Comparison of ENCODE assay signal across 24 cellular contexts in genomic region chr10:12589271-12589670, GRCh38.
DNase-seq lines count a peak whose midpoint lies in the region; ATAC-seq and TF ChIP-seq lines count a peak whose summit lies in the region.
"Had no signal": no experiment of that assay in that cellular context is flagged by ENCODE, and none has a peak within 500 bp of the region (broad histone marks: within the 10 kb centered on the region; RNA-seq: fewer than 3 reads in every experiment).

No MANE protein-coding gene starts in this region.

- DNase-seq in activated naive CD4-positive, alpha-beta T cell treated with anti-CD3 and anti-CD28 coated beads, Interleukin-2, amount 10 ng/mL, durations not matched to agents 7 days and 5 days: no peak
- DNase-seq in activated naive CD4-positive, alpha-beta T cell (lab: John Stamatoyannopoulos, UW): no peak
- DNase-seq in T-helper 17 cell: no peak
- no peak for DNase-seq in mucosa of descending colon
- no peak for DNase-seq in putamen (ENCODE audit: low spot score)
- no peak for DNase-seq in activated CD4-positive, alpha-beta T cell treated with anti-CD3 and anti-CD28 coated beads, Interleukin-2, amount 50 U/mL, for 1 hour
- DNase-seq: activated CD4-positive, CD25-positive, alpha-beta regulatory T cell; activated CD8-positive, alpha-beta memory T cell treated with anti-CD3 and anti-CD28 coated beads for 24 hours; activated T-cell treated with anti-CD3 and anti-CD28 coated beads, Interleukin-2, amount 50 U/mL, for 48 hours; DMS 273 treated with DMSO at 0.1 percent for 48 hours; gastrocnemius medialis; GM23248; islet precursor cell; NCI-H1048; NCI-H1930; NCI-H2227 treated with DMSO at 0.1 percent for 48 hours; occipital lobe; Peyer's patch; stimulated activated CD4-positive, alpha-beta T cell treated with anti-CD3 and anti-CD28 coated beads, Interleukin-12 subunit alpha, Interleukin-12 subunit beta, amount 100 ng/mL, for 4 hours; uterus had no signal

- no peaks in the 10 kb centered on the region for H3K27me3 ChIP-seq in thymus (ENCODE audit: control insufficient read depth, insufficient read depth)
- H3K27me3 ChIP-seq: ascending aorta, gastrocnemius medialis, Peyer's patch, uterus had no signal

- ATAC-seq in GM21447 (IDR thresholded peaks at IDR 0.05; ENCODE audit: unreplicated experiment): peak; percentile 46
- ATAC-seq in T-helper 17 cell: no peak
- ATAC-seq in mucosa of descending colon: no peak
- ATAC-seq: gastrocnemius medialis had no signal

- TF ChIP-seq CTCF in mucosa of descending colon (IDR thresholded peaks at IDR 0.05): no peak

- peaks cover 10% of the 10 kb centered on the region for H3K36me3 Mint-ChIP-seq in activated naive CD4-positive, alpha-beta T cell treated with anti-CD3 and anti-CD28 coated beads, Interleukin-2, amount 10 ng/mL, durations not matched to agents 7 days and 5 days
- peaks cover 5% of the 10 kb centered on the region for H3K36me3 Mint-ChIP-seq in T-helper 17 cell (ENCODE audit: low read depth)

- CTCF ChIA-PET in activated naive CD4-positive, alpha-beta T cell treated with anti-CD3 and anti-CD28 coated beads, Interleukin-2, amount 10 ng/mL, durations not matched to agents 7 days and 5 days (lab: Charles Lee): no interaction called here

- no peaks in the 10 kb centered on the region for H3K36me3 ChIP-seq in thymus (ENCODE audit: control insufficient read depth, insufficient read depth)
- H3K36me3 ChIP-seq in mucosa of descending colon (ENCODE audit: low read depth): no peaks in the 10 kb centered on the region
- H3K36me3 ChIP-seq: ascending aorta, gastrocnemius medialis, Peyer's patch, uterus had no signal

- peaks cover 76% of the 10 kb centered on the region for H3K4me1 Mint-ChIP-seq in activated naive CD4-positive, alpha-beta T cell treated with anti-CD3 and anti-CD28 coated beads, Interleukin-2, amount 10 ng/mL, durations not matched to agents 7 days and 5 days
- H3K4me1 Mint-ChIP-seq in T-helper 17 cell: peaks cover 41% of the 10 kb centered on the region

- H3K4me1 ChIP-seq in thymus (ENCODE audit: control insufficient read depth, insufficient read depth, low read length) (peaks cover 71% of the 10 kb centered on the region), mucosa of descending colon (ENCODE audit: low read depth) (no peaks in the 10 kb centered on the region)
- H3K4me1 ChIP-seq: ascending aorta, gastrocnemius medialis, uterus had no signal

- no peak overlapping the region for H3K4me3 ChIP-seq in thymus (ENCODE audit: low read length)
- no peak overlapping the region for H3K4me3 ChIP-seq in mucosa of descending colon
- H3K4me3 ChIP-seq: ascending aorta, gastrocnemius medialis, GM23248, Peyer's patch, uterus had no signal

- peak overlapping the region; percentile 19 for H3K27ac Mint-ChIP-seq in activated naive CD4-positive, alpha-beta T cell treated with anti-CD3 and anti-CD28 coated beads, Interleukin-2, amount 10 ng/mL, durations not matched to agents 7 days and 5 days
- peak overlapping the region; percentile 87 for H3K27ac Mint-ChIP-seq in T-helper 17 cell

- H3K9me3 ChIP-seq in T-helper 17 cell (ENCODE audit: control insufficient read depth, low read length, poor library complexity, severe bottlenecking) (peaks cover 6% of the 10 kb centered on the region), thymus (ENCODE audit: control insufficient read depth) (no peaks in the 10 kb centered on the region), mucosa of descending colon (no peaks in the 10 kb centered on the region)
- H3K9me3 ChIP-seq: ascending aorta, gastrocnemius medialis, Peyer's patch, uterus had no signal

- H3K27ac ChIP-seq in thymus (ENCODE audit: low read depth): peak overlapping the region; percentile 86
- H3K27ac ChIP-seq: ascending aorta, gastrocnemius medialis, GM23248, KMS-11, Peyer's patch, uterus had no signal

- intact Hi-C loops in mucosa of descending colon (cut with DNase I, micrococcal nuclease): no loop called here

- peaks cover 3% of the 10 kb centered on the region for H3K27me3 Mint-ChIP-seq in activated naive CD4-positive, alpha-beta T cell treated with anti-CD3 and anti-CD28 coated beads, Interleukin-2, amount 10 ng/mL, durations not matched to agents 7 days and 5 days
- no peaks in the 10 kb centered on the region for H3K27me3 Mint-ChIP-seq in T-helper 17 cell

- WGBS in thymus: 80% methylated on average over 8 of the region's 8 CpGs

- peaks cover 4% of the 10 kb centered on the region for H3K9me3 Mint-ChIP-seq in activated naive CD4-positive, alpha-beta T cell treated with anti-CD3 and anti-CD28 coated beads, Interleukin-2, amount 10 ng/mL, durations not matched to agents 7 days and 5 days

- H3K4me3 Mint-ChIP-seq in activated naive CD4-positive, alpha-beta T cell treated with anti-CD3 and anti-CD28 coated beads, Interleukin-2, amount 10 ng/mL, durations not matched to agents 7 days and 5 days: no peak overlapping the region
- no peak overlapping the region for H3K4me3 Mint-ChIP-seq in T-helper 17 cell
